ENCODE assay signal across 1 cellular context in the genomic region with DNA sequence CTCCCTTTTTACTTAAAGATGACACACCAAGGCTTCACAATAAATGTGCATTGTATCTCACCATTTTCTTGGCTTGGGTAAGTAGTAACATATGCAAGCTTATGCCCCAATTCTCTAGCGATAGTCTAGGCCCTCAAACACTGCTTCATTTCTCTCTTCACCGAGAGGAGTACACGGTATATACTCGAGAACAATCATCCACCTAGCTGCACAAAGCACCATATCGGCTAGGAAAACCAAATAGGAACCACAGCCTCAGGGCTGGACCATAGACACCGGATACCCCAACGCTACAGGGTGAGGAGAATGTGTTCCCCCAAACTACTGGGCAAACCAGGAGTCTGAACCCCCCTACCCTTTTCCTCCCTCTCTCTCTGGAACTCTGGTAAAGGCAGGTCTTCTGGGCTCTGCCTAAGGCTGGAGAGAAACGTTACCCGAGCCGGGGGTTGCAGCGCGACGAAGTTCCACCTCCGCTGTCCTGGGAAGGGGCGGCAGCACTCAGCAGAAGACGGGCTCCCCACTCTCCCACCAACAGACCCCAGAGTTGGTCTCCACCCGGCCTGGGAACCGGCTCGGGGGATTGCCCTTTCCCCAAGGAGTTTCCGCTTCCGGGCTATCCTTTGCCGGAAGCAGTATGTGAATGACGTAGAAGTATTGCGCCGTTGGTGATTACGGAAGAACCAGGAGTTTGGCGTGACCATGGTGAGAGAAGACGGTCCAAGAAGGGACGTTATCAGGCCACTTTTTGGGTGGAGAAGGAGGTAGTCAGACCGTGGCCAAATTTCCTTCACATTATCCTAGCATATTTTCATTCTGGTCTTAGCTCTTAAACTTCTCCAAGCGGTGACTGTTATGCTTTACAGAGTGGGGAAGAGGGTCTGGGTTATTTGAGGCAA.
TF ChIP-seq lines count a peak whose summit lies in the region.

A gene with protein sequence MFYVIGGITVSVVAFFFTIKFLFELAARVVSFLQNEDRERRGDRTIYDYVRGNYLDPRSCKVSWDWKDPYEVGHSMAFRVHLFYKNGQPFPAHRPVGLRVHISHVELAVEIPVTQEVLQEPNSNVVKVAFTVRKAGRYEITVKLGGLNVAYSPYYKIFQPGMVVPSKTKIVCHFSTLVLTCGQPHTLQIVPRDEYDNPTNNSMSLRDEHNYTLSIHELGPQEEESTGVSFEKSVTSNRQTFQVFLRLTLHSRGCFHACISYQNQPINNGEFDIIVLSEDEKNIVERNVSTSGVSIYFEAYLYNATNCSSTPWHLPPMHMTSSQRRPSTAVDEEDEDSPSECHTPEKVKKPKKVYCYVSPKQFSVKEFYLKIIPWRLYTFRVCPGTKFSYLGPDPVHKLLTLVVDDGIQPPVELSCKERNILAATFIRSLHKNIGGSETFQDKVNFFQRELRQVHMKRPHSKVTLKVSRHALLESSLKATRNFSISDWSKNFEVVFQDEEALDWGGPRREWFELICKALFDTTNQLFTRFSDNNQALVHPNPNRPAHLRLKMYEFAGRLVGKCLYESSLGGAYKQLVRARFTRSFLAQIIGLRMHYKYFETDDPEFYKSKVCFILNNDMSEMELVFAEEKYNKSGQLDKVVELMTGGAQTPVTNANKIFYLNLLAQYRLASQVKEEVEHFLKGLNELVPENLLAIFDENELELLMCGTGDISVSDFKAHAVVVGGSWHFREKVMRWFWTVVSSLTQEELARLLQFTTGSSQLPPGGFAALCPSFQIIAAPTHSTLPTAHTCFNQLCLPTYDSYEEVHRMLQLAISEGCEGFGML (minus strand): TSS at position 582 of the 896 bp plus-strand sequence. CDS start 27,465 bp downstream, outside the sequence.
A gene with protein sequence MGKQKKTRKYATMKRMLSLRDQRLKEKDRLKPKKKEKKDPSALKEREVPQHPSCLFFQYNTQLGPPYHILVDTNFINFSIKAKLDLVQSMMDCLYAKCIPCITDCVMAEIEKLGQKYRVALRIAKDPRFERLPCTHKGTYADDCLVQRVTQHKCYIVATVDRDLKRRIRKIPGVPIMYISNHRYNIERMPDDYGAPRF (plus strand): TSS at position 646 of the 896 bp plus-strand sequence. CDS start 54 bp downstream, at position 700.

TF ChIP-seq in endothelial cell of umbilical vein, 7 proteins besides CTCF, POLR2A, EP300 and RAD21:
- no peak for TF ChIP-seq JUN (IDR thresholded peaks at IDR 0.05; ENCODE audit: borderline replicate concordance, insufficient read depth, insufficient read length, low read depth)
- peak; percentile 86 for TF ChIP-seq POLR2AphosphoS5 (IDR thresholded peaks at IDR 0.05; ENCODE audit: insufficient read depth, low read depth, low read length)
TF ChIP-seq in endothelial cell of umbilical vein: peak in this region for 1.
